23 cellular contexts compared by ENCODE assay signal in the genomic region with DNA sequence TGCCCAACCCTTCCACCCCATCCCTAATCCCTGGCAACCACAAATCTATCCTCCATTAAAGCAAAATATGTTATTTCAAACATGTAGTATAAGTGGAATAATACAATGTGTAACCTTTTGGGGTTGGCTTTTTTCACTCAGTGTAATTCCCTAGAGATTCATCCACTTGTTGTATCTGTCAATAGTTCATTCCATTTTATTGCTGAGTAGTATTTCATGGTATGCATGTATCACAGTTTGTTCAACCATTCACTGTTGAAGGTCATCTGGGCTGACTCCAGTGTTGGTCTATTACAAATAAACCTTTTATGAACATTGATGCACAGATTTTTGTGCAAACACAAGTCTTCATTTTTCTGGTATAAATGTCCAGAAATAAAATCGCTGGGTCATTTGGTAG. TPM values are rescaled to one million over a fixed set of nuclear protein-coding genes. Genes with fewer than 3 reads are reported as not detected.
A peak's percentile ranks its signal among the peaks of the same experiment; 100 is the strongest.
DNase-seq lines count a peak whose midpoint lies in the region; ATAC-seq and TF ChIP-seq lines count a peak whose summit lies in the region.
"Had no signal": no experiment of that assay in that cellular context is flagged by ENCODE, and none has a peak within 500 bp of the region (broad histone marks: within the 10 kb centered on the region; RNA-seq: fewer than 3 reads in every experiment).

No MANE protein-coding gene starts in this region.

- ATAC-seq in Panc1 (0 out of 2 replicates have a peak, but pooled peaks have one; percentile 53), HG02571 (IDR thresholded peaks at IDR 0.05; ENCODE audit: unreplicated experiment) (no peak)
- ATAC-seq: GM12878 had no signal

- no peak for TF ChIP-seq CTCF in HEK293 (tag by site-specific recombination; IDR thresholded peaks at IDR 0.05)
- TF ChIP-seq CTCF in Panc1 (IDR thresholded peaks at IDR 0.05), result no peak
- no peak for TF ChIP-seq CTCF in WERI-Rb-1 (IDR thresholded peaks at IDR 0.05; ENCODE audit: low read depth, low read length)

- H3K27ac ChIP-seq in HEK293 (ENCODE audit: extremely low read depth, low read depth, low read length) (no peak overlapping the region), Panc1 (ENCODE audit: low read length) (no peak overlapping the region), WERI-Rb-1 (no peak overlapping the region)
- H3K27ac ChIP-seq: HL-60, SJCRH30 had no signal

- intact Hi-C loops in Panc1 (cut with micrococcal nuclease; ENCODE audit: unreplicated experiment), result no loop called here

- H3K9me3 ChIP-seq in HEK293 (ENCODE audit: control insufficient read depth, insufficient read depth, low read depth, low read length) (no peaks in the 10 kb centered on the region), Panc1 (ENCODE audit: control insufficient read depth, insufficient read depth, low read depth, low read length) (no peaks in the 10 kb centered on the region), WERI-Rb-1 (ENCODE audit: severe bottlenecking) (no peaks in the 10 kb centered on the region)
- H3K9me3 ChIP-seq: BE2C, SJCRH30 had no signal

- POLR2A ChIA-PET in HEK293 (lab: Yijun Ruan, JAX), result no interaction called here
- POLR2A ChIA-PET in Panc1 (lab: Charles Lee), result no interaction called here

- in situ Hi-C loops in Panc1 (cut with HindIII; ENCODE audit: low pct_unique_long_range_greater_than_20kb, low sequenced_read_pairs), result no loop called here

- no peaks in the 10 kb centered on the region for H3K4me1 ChIP-seq in HEK293 (ENCODE audit: control insufficient read depth, insufficient read depth, low read length)
- no peaks in the 10 kb centered on the region for H3K4me1 ChIP-seq in Panc1 (ENCODE audit: control insufficient read depth, insufficient read depth, low read length)
- H3K4me1 ChIP-seq: BE2C, SJCRH30 had no signal

- CTCF ChIA-PET in HEK293 (lab: Yijun Ruan, JAX), result no interaction called here
- CTCF ChIA-PET in Panc1 (lab: Charles Lee), result no interaction called here

- no peaks in the 10 kb centered on the region for H3K27me3 ChIP-seq in Panc1 (ENCODE audit: control insufficient read depth, insufficient read depth, low read length)
- H3K27me3 ChIP-seq in WERI-Rb-1 (ENCODE audit: insufficient read depth, low read depth, severe bottlenecking), result no peaks in the 10 kb centered on the region
- H3K27me3 ChIP-seq: BE2C had no signal

- no TSS peak for BruUV-seq in Panc1 (replicated peaks; lab: Mats Ljungman, UMichigan)

- H3K4me3 ChIP-seq in HEK293 (ENCODE audit: low read depth, low read length) (no peak overlapping the region), Panc1 (ENCODE audit: low read depth in 2 of 2, low read length in 2 of 2) (no peak overlapping the region), WERI-Rb-1 (ENCODE audit: low read depth, low read length) (no peak overlapping the region)
- H3K4me3 ChIP-seq: GM12878, SJCRH30 had no signal

- DNase-seq in EH (ENCODE audit: low read depth) (peak; percentile 30), Panc1 (ENCODE audit: low read depth, low spot score) (no peak), fibroblast of peridontal ligament (ENCODE audit: extremely low read depth) (peak; percentile 19), WERI-Rb-1 (no peak), NCI-H82 (lab: John Stamatoyannopoulos, UW) (no peak)
- DNase-seq in activated CD4-positive, alpha-beta T cell treated with anti-CD3 and anti-CD28 coated beads, Interleukin-2, amount 50 U/mL, for 4 hours, result no peak
- DNase-seq: BE2C; CD4-positive, CD25-positive, alpha-beta regulatory T cell; COR-L47; DMS 273 treated with DMSO at 0.1 percent for 48 hours; DND-41; GF-D8; GOT3; Karpas-422; NCI-H1105; NCI-H2081 treated with DMSO at 0.1 percent for 48 hours; NCI-H226; NCI-H524; SJCRH30 had no signal

- H3K36me3 ChIP-seq in HEK293 (ENCODE audit: control insufficient read depth in 2 of 2, insufficient read depth in 1 of 2, low read length in 2 of 2) (no peaks in the 10 kb centered on the region), Panc1 (ENCODE audit: control insufficient read depth, insufficient read depth, low read length) (no peaks in the 10 kb centered on the region), WERI-Rb-1 (no peaks in the 10 kb centered on the region)
- H3K36me3 ChIP-seq: BE2C, SJCRH30 had no signal

TF ChIP-seq in HEK293, 187 proteins besides CTCF, POLR2A, EP300 and RAD21:
- TF ChIP-seq, protein P1, sequence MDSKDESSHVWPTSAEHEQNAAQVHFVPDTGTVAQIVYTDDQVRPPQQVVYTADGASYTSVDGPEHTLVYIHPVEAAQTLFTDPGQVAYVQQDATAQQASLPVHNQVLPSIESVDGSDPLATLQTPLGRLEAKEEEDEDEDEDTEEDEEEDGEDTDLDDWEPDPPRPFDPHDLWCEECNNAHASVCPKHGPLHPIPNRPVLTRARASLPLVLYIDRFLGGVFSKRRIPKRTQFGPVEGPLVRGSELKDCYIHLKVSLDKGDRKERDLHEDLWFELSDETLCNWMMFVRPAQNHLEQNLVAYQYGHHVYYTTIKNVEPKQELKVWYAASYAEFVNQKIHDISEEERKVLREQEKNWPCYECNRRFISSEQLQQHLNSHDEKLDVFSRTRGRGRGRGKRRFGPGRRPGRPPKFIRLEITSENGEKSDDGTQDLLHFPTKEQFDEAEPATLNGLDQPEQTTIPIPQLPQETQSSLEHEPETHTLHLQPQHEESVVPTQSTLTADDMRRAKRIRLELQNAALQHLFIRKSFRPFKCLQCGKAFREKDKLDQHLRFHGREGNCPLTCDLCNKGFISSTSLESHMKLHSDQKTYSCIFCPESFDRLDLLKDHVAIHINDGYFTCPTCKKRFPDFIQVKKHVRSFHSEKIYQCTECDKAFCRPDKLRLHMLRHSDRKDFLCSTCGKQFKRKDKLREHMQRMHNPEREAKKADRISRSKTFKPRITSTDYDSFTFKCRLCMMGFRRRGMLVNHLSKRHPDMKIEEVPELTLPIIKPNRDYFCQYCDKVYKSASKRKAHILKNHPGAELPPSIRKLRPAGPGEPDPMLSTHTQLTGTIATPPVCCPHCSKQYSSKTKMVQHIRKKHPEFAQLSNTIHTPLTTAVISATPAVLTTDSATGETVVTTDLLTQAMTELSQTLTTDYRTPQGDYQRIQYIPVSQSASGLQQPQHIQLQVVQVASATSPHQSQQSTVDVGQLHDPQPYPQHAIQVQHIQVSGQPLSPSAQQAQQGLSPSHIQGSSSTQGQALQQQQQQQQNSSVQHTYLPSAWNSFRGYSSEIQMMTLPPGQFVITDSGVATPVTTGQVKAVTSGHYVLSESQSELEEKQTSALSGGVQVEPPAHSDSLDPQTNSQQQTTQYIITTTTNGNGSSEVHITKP (tag by site-specific recombination; IDR thresholded peaks at IDR 0.05), result 0 out of 2 replicates have a peak, but pooled peaks have one; percentile 30
- no peak for TF ChIP-seq REPIN1 (tag by site-specific recombination; IDR thresholded peaks at IDR 0.05; ENCODE audit: low read depth)

RNA-seq across cellular contexts. Expression of a gene that starts 38.8 kb away (rescaled TPM):
- 0.87 TPM for total RNA-seq in Panc1 (2021; ENCODE audit: unreplicated experiment)
- polyA plus RNA-seq in Panc1 (2012; ENCODE audit: insufficient read length), result 0.76 TPM
- polyA plus RNA-seq: CD4-positive, CD25-positive, alpha-beta regulatory T cell had no signal

Comparison
In these comparisons a context has a peak if more than half of its experiments do, and no peak if none do; other contexts are left out.
1. DNase-seq: peak in EH (single experiment) and fibroblast of peridontal ligament (single experiment); none in Panc1 (single experiment), activated CD4-positive, alpha-beta T cell treated with anti-CD3 and anti-CD28 coated beads, Interleukin-2, amount 50 U/mL, for 4 hours (0 of 2), WERI-Rb-1 (single experiment) and NCI-H82 (single experiment).